Comparison of ENCODE assay signal across 23 cellular contexts in genomic region chr3:114376091-114376490, GRCh38.
DNase-seq lines count a peak whose midpoint lies in the region; ATAC-seq and TF ChIP-seq lines count a peak whose summit lies in the region.
"Had no signal": no experiment of that assay in that cellular context is flagged by ENCODE, and none has a peak within 500 bp of the region (broad histone marks: within the 10 kb centered on the region; RNA-seq: fewer than 3 reads in every experiment).

No MANE protein-coding gene starts in this region.

- H3K36me3 ChIP-seq in suprapubic skin, result peaks cover 7% of the 10 kb centered on the region
- H3K36me3 ChIP-seq: colonic mucosa had no signal

- H3K4me1 Mint-ChIP-seq in brain, result peaks cover 65% of the 10 kb centered on the region
- H3K4me1 Mint-ChIP-seq: activated CD4-positive, alpha-beta memory T cell treated with anti-CD3 and anti-CD28 coated beads, Interleukin-2, amount 10 ng/mL, durations not matched to agents 7 days and 5 days; activated naive CD4-positive, alpha-beta T cell treated with anti-CD3 and anti-CD28 coated beads, Interleukin-2, amount 50 U/mL, for 24 hours had no signal

- peak overlapping the region; percentile 39 for H3K27ac ChIP-seq in suprapubic skin
- H3K27ac ChIP-seq: colonic mucosa, tibial artery had no signal

- TF ChIP-seq POLR2A in suprapubic skin (IDR thresholded peaks at IDR 0.05), result no peak

- H3K9me3 ChIP-seq in suprapubic skin, result no peaks in the 10 kb centered on the region
- H3K9me3 ChIP-seq: colonic mucosa, tibial artery had no signal

- H3K27me3 ChIP-seq in suprapubic skin, result no peaks in the 10 kb centered on the region
- H3K27me3 ChIP-seq: colonic mucosa, tibial artery had no signal

- H3K36me3 Mint-ChIP-seq in brain, result peaks cover 54% of the 10 kb centered on the region

- H3K4me1 ChIP-seq in suprapubic skin, result peaks cover 50% of the 10 kb centered on the region
- H3K4me1 ChIP-seq: colonic mucosa had no signal

- TF ChIP-seq EP300 in suprapubic skin (IDR thresholded peaks at IDR 0.05), result no peak

- H3K9me3 Mint-ChIP-seq in brain, result no peaks in the 10 kb centered on the region
- H3K9me3 Mint-ChIP-seq: activated B cell treated with CpG ODN at 0.5 μM for 24 hours; activated CD4-positive, alpha-beta memory T cell treated with anti-CD3 and anti-CD28 coated beads, Interleukin-2, amount 10 ng/mL, durations not matched to agents 7 days and 5 days; activated naive CD4-positive, alpha-beta T cell treated with anti-CD3 and anti-CD28 coated beads, Interleukin-2, amount 50 U/mL, for 24 hours; activated T-cell treated with anti-CD3 and anti-CD28 coated beads, Interleukin-2, amount 50 U/mL, for 72 hours had no signal

- no peak overlapping the region for H3K4me3 ChIP-seq in suprapubic skin
- H3K4me3 ChIP-seq: colonic mucosa, tibial artery had no signal

- DNase-seq in GM04503 (ENCODE audit: low read depth) (peak; percentile 68), left lobe of liver (ENCODE audit: low spot score) (no peak), suprapubic skin (ENCODE audit: low spot score in 2 of 2) (no peak), NCI-H187 (lab: John Stamatoyannopoulos, UW) (no peak), SW480 (ENCODE audit: low spot score) (no peak)
- DNase-seq: activated B cell treated with CpG ODN at 0.5 μM for 24 hours; activated CD4-positive, alpha-beta memory T cell treated with anti-CD3 and anti-CD28 coated beads, Interleukin-2, amount 10 ng/mL, durations not matched to agents 7 days and 5 days; activated T-cell treated with anti-CD3 and anti-CD28 coated beads, Interleukin-2, amount 50 U/mL, for 72 hours; colonic mucosa; foreskin melanocyte; HCEC 1CT; Kasumi-1; NCI-H1092 treated with DMSO at 0.1 percent for 48 hours; NCI-H2081 treated with DMSO at 0.1 percent for 48 hours; RPMI8226; stimulated activated CD4-positive, alpha-beta T cell treated with anti-CD3 and anti-CD28 coated beads, Interleukin-1b, Interleukin-23, amount 100 ng/mL, for 48 hours; stimulated activated naive CD4-positive, alpha-beta T cell treated with Interleukin-2 at 50 U/mL for 16 hours; T1000; tibial artery had no signal

- H3K27ac Mint-ChIP-seq in brain, result peak overlapping the region in 4 of 5 experiments; percentile 62 to 91 (median 70)
- H3K27ac Mint-ChIP-seq: activated B cell treated with CpG ODN at 0.5 μM for 24 hours; activated CD4-positive, alpha-beta memory T cell treated with anti-CD3 and anti-CD28 coated beads, Interleukin-2, amount 10 ng/mL, durations not matched to agents 7 days and 5 days; activated naive CD4-positive, alpha-beta T cell treated with anti-CD3 and anti-CD28 coated beads, Interleukin-2, amount 50 U/mL, for 24 hours; activated T-cell treated with anti-CD3 and anti-CD28 coated beads, Interleukin-2, amount 50 U/mL, for 72 hours; B cell had no signal

- H3K27me3 Mint-ChIP-seq in brain, result no peaks in the 10 kb centered on the region
- H3K27me3 Mint-ChIP-seq: activated B cell treated with CpG ODN at 0.5 μM for 24 hours; activated CD4-positive, alpha-beta memory T cell treated with anti-CD3 and anti-CD28 coated beads, Interleukin-2, amount 10 ng/mL, durations not matched to agents 7 days and 5 days; activated naive CD4-positive, alpha-beta T cell treated with anti-CD3 and anti-CD28 coated beads, Interleukin-2, amount 50 U/mL, for 24 hours; B cell had no signal

- ATAC-seq in left lobe of liver, result peak; percentile 45
- no peak for ATAC-seq in GM19452 (IDR thresholded peaks at IDR 0.05; ENCODE audit: unreplicated experiment)
- ATAC-seq: activated T-cell treated with anti-CD3 and anti-CD28 coated beads, Interleukin-2, amount 50 U/mL, for 72 hours had no signal

- H3K4me3 Mint-ChIP-seq in brain, result peak overlapping the region in 1 of 5 experiments; percentile 47
- H3K4me3 Mint-ChIP-seq: activated B cell treated with CpG ODN at 0.5 μM for 24 hours; activated CD4-positive, alpha-beta memory T cell treated with anti-CD3 and anti-CD28 coated beads, Interleukin-2, amount 10 ng/mL, durations not matched to agents 7 days and 5 days; activated naive CD4-positive, alpha-beta T cell treated with anti-CD3 and anti-CD28 coated beads, Interleukin-2, amount 50 U/mL, for 24 hours; activated T-cell treated with anti-CD3 and anti-CD28 coated beads, Interleukin-2, amount 50 U/mL, for 72 hours; B cell had no signal

- WGBS in suprapubic skin, result 42% methylated on average over 4 of the region's 4 CpGs

- TF ChIP-seq CTCF in brain (conservative IDR thresholded peaks at IDR 0.05) (no peak), suprapubic skin (IDR thresholded peaks at IDR 0.05) (no peak)
